In the genomic region with DNA sequence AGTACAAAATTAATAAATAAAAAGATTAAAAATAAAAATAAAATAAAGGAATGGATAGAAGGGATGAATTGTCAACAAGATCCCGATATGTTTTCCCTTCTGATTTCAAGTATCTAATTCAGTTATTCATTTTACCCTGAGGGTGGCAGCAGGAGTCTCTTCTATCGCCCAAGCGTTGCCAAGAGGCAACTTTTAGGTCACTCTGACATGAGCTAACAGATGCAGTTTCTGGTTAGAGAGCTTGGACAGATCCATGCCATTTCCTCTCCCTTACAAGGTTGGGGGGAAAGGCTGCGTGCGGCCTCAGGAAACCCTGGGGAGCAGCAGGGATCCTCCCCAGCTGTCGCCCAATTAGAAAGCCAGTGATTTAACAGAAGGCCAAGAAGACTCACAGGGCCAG, we compare ENCODE assay signal across 8 cellular contexts. TPM values are rescaled to one million over a fixed set of nuclear protein-coding genes. Genes with fewer than 3 reads are reported as not detected.
DNase-seq lines count a peak whose midpoint lies in the region; ATAC-seq and TF ChIP-seq lines count a peak whose summit lies in the region.

No MANE protein-coding gene starts in this region.

- H3K9me2 ChIP-seq in Loucy (replicated peaks; ENCODE audit: low read depth, low read length) = no peaks in the 10 kb centered on the region

- no peaks in the 10 kb centered on the region for H3K36me3 Mint-ChIP-seq in T-helper 17 cell (ENCODE audit: low read depth)
- no peaks in the 10 kb centered on the region for H3K36me3 Mint-ChIP-seq in chondrocyte (ENCODE audit: low read depth)
- no peaks in the 10 kb centered on the region for H3K36me3 Mint-ChIP-seq in stimulated activated effector memory CD8-positive, alpha-beta T cell treated with anti-CD3 and anti-CD28 coated beads, Interleukin-12 subunit alpha, Interleukin-12 subunit beta, amount 100 ng/mL, for 72 hours

- no peak overlapping the region for H3K27ac ChIP-seq in DND-41 (ENCODE audit: low read length)

- H3K4me1 Mint-ChIP-seq in T-helper 17 cell = peaks cover 2% of the 10 kb centered on the region
- no peaks in the 10 kb centered on the region for H3K4me1 Mint-ChIP-seq in chondrocyte (ENCODE audit: low read depth)
- H3K4me1 Mint-ChIP-seq in stimulated activated effector memory CD8-positive, alpha-beta T cell treated with anti-CD3 and anti-CD28 coated beads, Interleukin-12 subunit alpha, Interleukin-12 subunit beta, amount 100 ng/mL, for 72 hours = no peaks in the 10 kb centered on the region

- no peaks in the 10 kb centered on the region for H3K9me3 ChIP-seq in DND-41 (ENCODE audit: insufficient read depth, low read length, severe bottlenecking)
- no peaks in the 10 kb centered on the region for H3K9me3 ChIP-seq in Loucy (ENCODE audit: insufficient read depth, low read depth, low read length)
- no peaks in the 10 kb centered on the region for H3K9me3 ChIP-seq in T-helper 17 cell (ENCODE audit: control insufficient read depth, low read length, poor library complexity, severe bottlenecking)

- H4K20me1 ChIP-seq in DND-41 (ENCODE audit: insufficient read depth, low read length) (no peaks in the 10 kb centered on the region), Loucy (ENCODE audit: insufficient read depth, low read length, poor library complexity, severe bottlenecking) (no peaks in the 10 kb centered on the region)

- H3K27me3 Mint-ChIP-seq in T-helper 17 cell (no peaks in the 10 kb centered on the region), chondrocyte (ENCODE audit: low read depth) (no peaks in the 10 kb centered on the region)

- DNase-seq in DND-41 (peak; percentile 17), T-helper 17 cell (peak in 1 of 3 donors; percentile 10), chondrocyte (ENCODE audit: low spot score) (no peak), left lobe of liver (ENCODE audit: low spot score) (peak; percentile 46)
- peak in 1 of 2 donors; percentile 46 for DNase-seq in stimulated activated effector memory CD8-positive, alpha-beta T cell treated with anti-CD3 and anti-CD28 coated beads, Interleukin-12 subunit alpha, Interleukin-12 subunit beta, amount 100 ng/mL, for 72 hours (ENCODE audit: low spot score in 2 of 2)

- H3K4me3 ChIP-seq in DND-41 (ENCODE audit: low read depth in 1 of 2, low read length in 2 of 2) (no peak overlapping the region), Loucy (ENCODE audit: low read length, poor library complexity, severe bottlenecking) (no peak overlapping the region)

- H3K27ac Mint-ChIP-seq in T-helper 17 cell (peak overlapping the region; percentile 24), chondrocyte (ENCODE audit: unreplicated experiment) (no peak overlapping the region)
- H3K27ac Mint-ChIP-seq in stimulated activated effector memory CD8-positive, alpha-beta T cell treated with anti-CD3 and anti-CD28 coated beads, Interleukin-12 subunit alpha, Interleukin-12 subunit beta, amount 100 ng/mL, for 72 hours = no peak overlapping the region

- ATAC-seq in DND-41 (ENCODE audit: insufficient read depth, low read depth) = peak; percentile 53; the same call in 2 of the 3 replicates
- ATAC-seq in T-helper 17 cell = peak; percentile 72
- peak; percentile 93 for ATAC-seq in left lobe of liver
- ATAC-seq in stimulated activated effector memory CD8-positive, alpha-beta T cell treated with anti-CD3 and anti-CD28 coated beads, Interleukin-12 subunit alpha, Interleukin-12 subunit beta, amount 100 ng/mL, for 72 hours = peak; percentile 65
- ATAC-seq in HG03571 (IDR thresholded peaks at IDR 0.05; ENCODE audit: unreplicated experiment) = no peak
- ATAC-seq in HG02623 (IDR thresholded peaks at IDR 0.05; ENCODE audit: unreplicated experiment) = no peak

- H3K79me2 ChIP-seq in DND-41 (ENCODE audit: insufficient read depth, low read length) = no peaks in the 10 kb centered on the region
- H3K79me2 ChIP-seq in Loucy (ENCODE audit: insufficient read depth, low read length) = no peaks in the 10 kb centered on the region

- H2AFZ ChIP-seq in DND-41 (ENCODE audit: low read depth, low read length) (no peak overlapping the region), Loucy (ENCODE audit: low read length) (peak overlapping the region; percentile 19; the same call in 1 of the 2 replicates)

- peaks cover 3% of the 10 kb centered on the region for H3K9me3 Mint-ChIP-seq in chondrocyte (ENCODE audit: low read depth)
- no peaks in the 10 kb centered on the region for H3K9me3 Mint-ChIP-seq in stimulated activated effector memory CD8-positive, alpha-beta T cell treated with anti-CD3 and anti-CD28 coated beads, Interleukin-12 subunit alpha, Interleukin-12 subunit beta, amount 100 ng/mL, for 72 hours

- H3K4me1 ChIP-seq in DND-41 (ENCODE audit: insufficient read depth, low read length) (no peaks in the 10 kb centered on the region), Loucy (ENCODE audit: insufficient read depth, low read length, poor library complexity, severe bottlenecking) (no peaks in the 10 kb centered on the region)

- H3K9ac ChIP-seq in DND-41 (ENCODE audit: low read depth, low read length) = no peak overlapping the region
- no peak overlapping the region for H3K9ac ChIP-seq in Loucy (ENCODE audit: low read depth, low read length, poor library complexity, severe bottlenecking)

- H3K4me3 Mint-ChIP-seq in T-helper 17 cell = no peak overlapping the region
- H3K4me3 Mint-ChIP-seq in chondrocyte (ENCODE audit: unreplicated experiment) = no peak overlapping the region
- no peak overlapping the region for H3K4me3 Mint-ChIP-seq in stimulated activated effector memory CD8-positive, alpha-beta T cell treated with anti-CD3 and anti-CD28 coated beads, Interleukin-12 subunit alpha, Interleukin-12 subunit beta, amount 100 ng/mL, for 72 hours

- H3K36me3 ChIP-seq in DND-41 (ENCODE audit: insufficient read depth, low read length) = no peaks in the 10 kb centered on the region
- H3K36me3 ChIP-seq in Loucy (ENCODE audit: insufficient read depth, low read length) = no peaks in the 10 kb centered on the region

- no peaks in the 10 kb centered on the region for H3K27me3 ChIP-seq in DND-41 (ENCODE audit: insufficient read depth, low read length, poor library complexity)
- H3K27me3 ChIP-seq in Loucy (ENCODE audit: insufficient read depth, low read length, poor library complexity, severe bottlenecking) = no peaks in the 10 kb centered on the region

- TF ChIP-seq CTCF in DND-41 (IDR thresholded peaks at IDR 0.05; ENCODE audit: borderline replicate concordance, extremely low read depth, low read length, poor library complexity, severe bottlenecking) = peak; percentile 40
- TF ChIP-seq CTCF in Loucy (conservative IDR thresholded peaks at IDR 0.05; ENCODE audit: low read length) = peak; percentile 52
- peak; percentile 75 for TF ChIP-seq CTCF in chondrocyte (IDR thresholded peaks at IDR 0.05)

- H3K4me2 ChIP-seq in DND-41 (ENCODE audit: insufficient read depth, low read length) (no peak overlapping the region), Loucy (ENCODE audit: low read depth, low read length, poor library complexity, severe bottlenecking) (no peak overlapping the region)

- no peaks in the 10 kb centered on the region for H3F3A ChIP-seq in Loucy (ENCODE audit: low read depth)

RNA-seq across cellular contexts. Expression of gene WAS, which starts 35.3 kb away (rescaled TPM):
- 100 to 1,000 TPM in 1 of 2 donors, 10 to 100 TPM in 1; 86.0 to 105 TPM for total RNA-seq in T-helper 17 cell
- 0.24 to 1.3 TPM (median 0.37 TPM) in 3 replicates for total RNA-seq in chondrocyte
- 3.2 TPM for total RNA-seq in left lobe of liver

RNA-seq across cellular contexts. Expression of gene SUV39H1, which starts 48.2 kb away (rescaled TPM):
- total RNA-seq in T-helper 17 cell (1 to 10 TPM; 5.8 to 6.4 TPM), chondrocyte (3.0 to 4.7 TPM (median 3.6 TPM) in 3 replicates), left lobe of liver (4.3 TPM)

RNA-seq across cellular contexts. Expression of gene WDR13, which starts 51.0 kb away (rescaled TPM):
- total RNA-seq in T-helper 17 cell (10 to 100 TPM; 49.1 to 53.3 TPM), chondrocyte (87.7 to 92.9 TPM (median 92.3 TPM) in 3 replicates), left lobe of liver (86.7 TPM)

Comparison
In these comparisons a context has a peak if more than half of its experiments do, and no peak if none do; other contexts are left out.
1. ATAC-seq: peak in DND-41 (single experiment), T-helper 17 cell (single experiment), left lobe of liver (single experiment) and stimulated activated effector memory CD8-positive, alpha-beta T cell treated with anti-CD3 and anti-CD28 coated beads, Interleukin-12 subunit alpha, Interleukin-12 subunit beta, amount 100 ng/mL, for 72 hours (single experiment); none in HG03571 (single experiment) and HG02623 (single experiment).
2. RNA of gene WAS, which starts 35.3 kb away (total RNA-seq): 86.0 to 105 TPM in T-helper 17 cell; 3.2 TPM in left lobe of liver (single experiment) and 0.24 to 1.3 TPM in chondrocyte; every median in the first group is over 10 times any median in the second.
3. Peak in every context shown above with its lines, with median percentiles within 50 percentile points of each other: CTCF ChIP-seq.